Comparison of ENCODE assay signal across 8 cellular contexts in the genomic region with DNA sequence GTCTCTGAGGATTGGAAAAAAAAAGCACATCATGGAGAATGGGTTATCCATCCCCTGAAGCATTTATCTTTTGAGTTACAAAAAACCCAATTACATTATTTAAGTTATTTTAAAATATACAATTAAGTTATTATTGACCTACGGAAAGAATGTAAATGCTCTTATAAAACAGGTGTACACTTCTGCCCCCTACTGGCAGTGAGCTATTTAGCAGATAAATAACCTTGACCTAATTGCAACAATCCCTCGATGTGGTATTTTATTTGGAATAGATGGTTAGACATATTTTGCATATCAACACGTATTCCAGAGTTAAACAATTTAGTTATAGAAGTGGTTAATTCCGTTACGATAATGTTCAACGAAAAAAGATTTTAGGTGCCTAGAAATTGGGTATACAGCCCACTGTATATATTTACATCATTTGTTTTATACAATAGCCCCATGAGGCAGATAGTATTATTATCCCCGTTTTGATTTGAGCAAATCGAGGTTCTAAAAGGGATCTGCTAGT. TPM values are rescaled to one million over a fixed set of nuclear protein-coding genes. Genes with fewer than 3 reads are reported as not detected.
DNase-seq lines count a peak whose midpoint lies in the region; TF ChIP-seq lines count a peak whose summit lies in the region.

No MANE protein-coding gene starts in this region.

- H3K36me3 Mint-ChIP-seq in endodermal cell (ENCODE audit: low read depth) = no peaks in the 10 kb centered on the region

- intact Hi-C loops in PC-9 (cut with micrococcal nuclease; ENCODE audit: unreplicated experiment) = loop anchor here (2.0 kb wide), 4 partner anchors 43 to 455 kb away; no protein-coding TSS in a partner anchor

- H3K27ac Mint-ChIP-seq in endodermal cell = peak overlapping the region; percentile 41

- no peak overlapping the region for H3K9ac ChIP-seq in endodermal cell (ENCODE audit: extremely low read depth, low read length, poor library complexity, severe bottlenecking)

- H3K79me2 ChIP-seq in PC-9 (ENCODE audit: low read depth) (no peaks in the 10 kb centered on the region), osteoblast (ENCODE audit: insufficient read depth, low read length) (no peaks in the 10 kb centered on the region)

- no peaks in the 10 kb centered on the region for H3K27me3 ChIP-seq in PC-9 (ENCODE audit: insufficient read depth, low read depth)
- H3K27me3 ChIP-seq in endodermal cell (ENCODE audit: control insufficient read depth, insufficient read depth, low read length, poor library complexity, severe bottlenecking) = no peaks in the 10 kb centered on the region
- H3K27me3 ChIP-seq in osteoblast (ENCODE audit: insufficient read depth, low read length) = no peaks in the 10 kb centered on the region

- H3K4me2 ChIP-seq in PC-9 (peak overlapping the region; percentile 61), osteoblast (ENCODE audit: insufficient read depth, low read length) (peak overlapping the region; percentile 32)

- DNase-seq in NCI-H1436 (lab: John Stamatoyannopoulos, UW) = peak; percentile 7
- DNase-seq in NCI-H1436 treated with DMSO at 0.1 percent for 48 hours (lab: John Stamatoyannopoulos, UW) = no peak
- peak; percentile 29 for DNase-seq in HFF-Myc (ENCODE audit: extremely low read depth, low read depth)
- DNase-seq in PC-9 = no peak
- DNase-seq in endodermal cell = no peak
- DNase-seq in osteoblast (ENCODE audit: insufficient read length, low spot score, missing footprints) = no peak
- no peak for DNase-seq in NK-92 (lab: John Stamatoyannopoulos, UW; ENCODE audit: unreplicated experiment)
- DNase-seq in DMS114 treated with DMSO at 0.1 percent for 48 hours (lab: John Stamatoyannopoulos, UW; ENCODE audit: unreplicated experiment) = no peak

- H3K9me2 ChIP-seq in PC-9 (ENCODE audit: insufficient read depth) = no peaks in the 10 kb centered on the region

- 53% methylated on average over 7 of the region's 8 CpGs; no CpG with 5 or more reads in 1 of the 2 experiments for WGBS in endodermal cell (ENCODE audit: insufficient coverage in 1 of 2, insufficient read length in 1 of 2), 2 experiments

- no peaks in the 10 kb centered on the region for H3K36me3 ChIP-seq in PC-9 (ENCODE audit: low read depth)
- no peaks in the 10 kb centered on the region for H3K36me3 ChIP-seq in endodermal cell (ENCODE audit: control insufficient read depth, insufficient read depth, low read length)
- no peaks in the 10 kb centered on the region for H3K36me3 ChIP-seq in osteoblast (ENCODE audit: insufficient read depth, low read length)

- peaks cover 8% of the 10 kb centered on the region for H3K4me1 Mint-ChIP-seq in endodermal cell

- peak overlapping the region; percentile 93 for H3K27ac ChIP-seq in PC-9
- H3K27ac ChIP-seq in endodermal cell (ENCODE audit: low read depth, low read length) = no peak overlapping the region
- H3K27ac ChIP-seq in osteoblast (ENCODE audit: low read depth, low read length) = peak overlapping the region; percentile 91

- peaks cover 22% of the 10 kb centered on the region for H3F3A ChIP-seq in PC-9 (ENCODE audit: insufficient read depth, low read depth)

- CTCF ChIA-PET in PC-9 (lab: Charles Lee) = interaction anchor here (0.5 to 2.1 kb wide), 8 partner anchors 9 to 350 kb away, joined by 3 to 11 read pairs (median 6); a partner anchor contains a TSS

- H3K4me1 ChIP-seq in PC-9 (replicated peaks; ENCODE audit: insufficient read depth) (peaks cover 29% of the 10 kb centered on the region), endodermal cell (ENCODE audit: control insufficient read depth, insufficient read depth, low read length) (peaks cover 5% of the 10 kb centered on the region), osteoblast (ENCODE audit: insufficient read depth, low read length) (peaks cover 36% of the 10 kb centered on the region)

- H3K4me3 Mint-ChIP-seq in endodermal cell = no peak overlapping the region

- H4K20me1 ChIP-seq in PC-9 (ENCODE audit: insufficient read depth) (no peaks in the 10 kb centered on the region), osteoblast (ENCODE audit: insufficient read depth, low read length) (no peaks in the 10 kb centered on the region)

- POLR2A ChIA-PET in PC-9 (lab: Charles Lee; ENCODE audit: unreplicated experiment) = interaction anchor here (0.7 kb wide), 1 partner anchor 9 kb away, joined by 3 read pairs; no protein-coding TSS in a partner anchor

- peak; percentile 52 for TF ChIP-seq CTCF in HFF-Myc (IDR thresholded peaks at IDR 0.05; ENCODE audit: low read depth, low read length, missing control alignments)
- peak; percentile 75 for TF ChIP-seq CTCF in PC-9 (conservative IDR thresholded peaks at IDR 0.05)
- peak; percentile 94 for TF ChIP-seq CTCF in endodermal cell (conservative IDR thresholded peaks at IDR 0.05)
- TF ChIP-seq CTCF in osteoblast (IDR thresholded peaks at IDR 0.05; ENCODE audit: extremely low read depth, low read depth, low read length) = peak; percentile 72

- no TSS peak for BruUV-seq in PC-9 (replicated peaks; lab: Mats Ljungman, UMichigan)

- no peaks in the 10 kb centered on the region for H3K27me3 Mint-ChIP-seq in endodermal cell (ENCODE audit: insufficient read depth)

- no peaks in the 10 kb centered on the region for H3K9me3 Mint-ChIP-seq in endodermal cell

- H3K4me3 ChIP-seq in HFF-Myc (replicated peaks; ENCODE audit: low read depth, low read length) (no peak overlapping the region), PC-9 (no peak overlapping the region), endodermal cell (ENCODE audit: low read length) (no peak overlapping the region), osteoblast (ENCODE audit: insufficient read depth, low read length) (peak overlapping the region; percentile 7)

- H3K9me3 ChIP-seq in PC-9 (ENCODE audit: insufficient read depth, low read depth) (no peaks in the 10 kb centered on the region), endodermal cell (ENCODE audit: control insufficient read depth, low read length) (no peaks in the 10 kb centered on the region), osteoblast (ENCODE audit: low read depth, low read length) (no peaks in the 10 kb centered on the region)

- H2AFZ ChIP-seq in PC-9 (peak overlapping the region; percentile 58), osteoblast (ENCODE audit: low read length) (no peak overlapping the region)

RNA-seq across cellular contexts. Expression of a gene that starts 9.1 kb away (rescaled TPM):
- 1.8 and 2.8 TPM in 2 replicates for total RNA-seq in PC-9 (2021)
- under 1 TPM in 1 of 2 donors, not detected in 1; 0.27 TPM for total RNA-seq in endodermal cell
- not detected for polyA plus RNA-seq in endodermal cell (2013, experiment 1 of 2)
- 0.25 TPM for polyA plus RNA-seq in endodermal cell (2013, experiment 2 of 2)
- under 0.01 TPM in 1 of 2 replicates, not detected in the other for total RNA-seq in osteoblast

RNA-seq across cellular contexts. Expression of a gene that starts 48.6 kb away (rescaled TPM):
- not detected in 2 replicates for total RNA-seq in PC-9 (2021)
- not detected for total RNA-seq in endodermal cell
- not detected for polyA plus RNA-seq in endodermal cell (2013, experiment 1 of 2)
- polyA plus RNA-seq in endodermal cell (2013, experiment 2 of 2) = not detected
- 1.1 and 1.2 TPM in 2 replicates for total RNA-seq in osteoblast

Comparison
In these comparisons a context has a peak if more than half of its experiments do, and no peak if none do; other contexts are left out.
1. DNase-seq: peak in NCI-H1436 (single experiment) and HFF-Myc (single experiment); none in NCI-H1436 treated with DMSO at 0.1 percent for 48 hours (single experiment), PC-9 (0 of 2), endodermal cell (single experiment), osteoblast (single experiment), NK-92 (single experiment) and DMS114 treated with DMSO at 0.1 percent for 48 hours (single experiment).
2. Peak in every context shown above with its lines, with median percentiles within 50 percentile points of each other: CTCF ChIP-seq.